In genomic region chr6:41783106-41783780, GRCh38 we compare ENCODE assay signal across 20 cellular contexts. TPM values are rescaled to one million over a fixed set of nuclear protein-coding genes. Genes with fewer than 3 reads are reported as not detected.
DNase-seq lines count a peak whose midpoint lies in the region; ATAC-seq, FAIRE-seq and TF ChIP-seq lines count a peak whose summit lies in the region.
"Had no signal": no experiment of that assay in that cellular context is flagged by ENCODE, and none has a peak within 500 bp of the region (broad histone marks: within the 10 kb centered on the region; RNA-seq: fewer than 3 reads in every experiment).

No MANE protein-coding gene starts in this region.

- POLR2A ChIA-PET in HepG2 (lab: Yijun Ruan, JAX), result no interaction called here

- H3K27ac ChIP-seq in HepG2 (ENCODE audit: extremely low read length, insufficient read depth, low read length) (no peak overlapping the region), right lobe of liver (no peak overlapping the region), tibial nerve (peak overlapping the region in 1 of 4 donors; percentile 41)
- H3K27ac ChIP-seq: SJCRH30 had no signal

- H3K27me3 Mint-ChIP-seq in chondrocyte (ENCODE audit: low read depth), result no peaks in the 10 kb centered on the region
- no peaks in the 10 kb centered on the region for H3K27me3 Mint-ChIP-seq in nephron (ENCODE audit: low read depth)

- H3K4me3 Mint-ChIP-seq in chondrocyte (ENCODE audit: unreplicated experiment) (no peak overlapping the region), nephron (peak overlapping the region; percentile 26 to 71 (median 54))
- H3K4me3 Mint-ChIP-seq: CD14-positive monocyte had no signal

- H4K20me1 ChIP-seq in HepG2 (ENCODE audit: insufficient read depth, low read length), result no peaks in the 10 kb centered on the region

- TF ChIP-seq CTCF in HepG2 (CRISPR knock-in tag; IDR thresholded peaks at IDR 0.05), result no peak
- no peak for TF ChIP-seq CTCF in right lobe of liver (IDR thresholded peaks at IDR 0.05)
- no peak for TF ChIP-seq CTCF in chondrocyte (IDR thresholded peaks at IDR 0.05)
- no peak for TF ChIP-seq CTCF in nephron (IDR thresholded peaks at IDR 0.05; ENCODE audit: unreplicated experiment in 3 of 3)
- TF ChIP-seq CTCF in tibial nerve (IDR thresholded peaks at IDR 0.05), result no peak
- TF ChIP-seq CTCF in D721Med (IDR thresholded peaks at IDR 0.05; ENCODE audit: insufficient read depth, missing control alignments), result no peak

- H3K9ac ChIP-seq in HepG2 (ENCODE audit: insufficient read depth, low read depth, low read length), result no peak overlapping the region

- TF ChIP-seq RAD21 in HepG2 (CRISPR knock-in tag; IDR thresholded peaks at IDR 0.05), result no peak

- H3K36me3 ChIP-seq in HepG2 (replicated peaks in 1 of 2; ENCODE audit: control insufficient read depth in 1 of 2, insufficient read depth in 2 of 2, low read length in 2 of 2) (no peaks in the 10 kb centered on the region), right lobe of liver (no peaks in the 10 kb centered on the region), tibial nerve (peaks cover 0 to 3% (median 0%) of the 10 kb centered on the region in 3 donors)
- H3K36me3 ChIP-seq: SJCRH30 had no signal

- TF ChIP-seq EP300 in HepG2 (IDR thresholded peaks at IDR 0.05; ENCODE audit: low read depth in 2 of 2, low read length in 2 of 2) (no peak), HepG2 (CRISPR knock-in tag; IDR thresholded peaks at IDR 0.05; ENCODE audit: borderline replicate concordance) (no peak), tibial nerve (IDR thresholded peaks at IDR 0.05) (no peak)

- CTCF ChIA-PET in HepG2 (lab: Yijun Ruan, JAX; ENCODE audit: low intra/inter-chr PET ratio, low total read pairs), result no interaction called here

- H3K4me3 ChIP-seq in HepG2 (replicated peaks in 1 of 3; ENCODE audit: insufficient read depth in 1 of 3, low read depth in 2 of 3, low read length in 3 of 3) (no peak overlapping the region), right lobe of liver (no peak overlapping the region), tibial nerve (no peak overlapping the region)
- H3K4me3 ChIP-seq: SJCRH30 had no signal

- H3K9me3 ChIP-seq in HepG2 (ENCODE audit: low read length) (no peaks in the 10 kb centered on the region), right lobe of liver (no peaks in the 10 kb centered on the region), tibial nerve (no peaks in the 10 kb centered on the region)
- H3K9me3 ChIP-seq: SJCRH30 had no signal

- in situ Hi-C loops in HepG2 (cut with HindIII; ENCODE audit: extremely low pct_ligation_motif_present, low pct_unique_long_range_greater_than_20kb), result loop anchor here (5.0 to 25.0 kb wide), 2 partner anchors 264 to 429 kb away; partner anchors contain the start of gene MRPS10

- FAIRE-seq in HepG2 (lab: Jason Lieb, UNC), result no peak
- FAIRE-seq in D721Med (lab: Jason Lieb, UNC), result no peak
- FAIRE-seq: A204.1 had no signal

- peaks cover 14% of the 10 kb centered on the region for H3K79me2 ChIP-seq in HepG2 (ENCODE audit: insufficient read depth, low read length)

- H3K36me3 Mint-ChIP-seq in chondrocyte (ENCODE audit: low read depth) (peaks cover 3% of the 10 kb centered on the region), nephron (ENCODE audit: low read depth) (peaks cover 4% of the 10 kb centered on the region)
- H3K36me3 Mint-ChIP-seq: CD14-positive monocyte had no signal

- DNase-seq in HepG2 (ENCODE audit: low spot score) (no peak), right lobe of liver (no peak), chondrocyte (ENCODE audit: low spot score) (peak; percentile 59), tibial nerve (ENCODE audit: low spot score in 2 of 2) (no peak), D721Med (ENCODE audit: insufficient read length, low spot score) (no peak), NCI-H69 (lab: John Stamatoyannopoulos, UW) (no peak)
- DNase-seq: DMS79, H7, KBM-7, MM.1S, NCI-H1048, NCI-H1417 treated with DMSO at 0.1 percent for 48 hours, NCI-H187 treated with DMSO at 0.1 percent for 48 hours, NCI-H2227 treated with DMSO at 0.1 percent for 48 hours, NCI-H510A, NCI-H748 treated with DMSO at 0.1 percent for 48 hours, SJCRH30 had no signal

- no peak overlapping the region for H3K27ac Mint-ChIP-seq in chondrocyte (ENCODE audit: unreplicated experiment)
- peak overlapping the region in 1 of 3 experiments; percentile 36 for H3K27ac Mint-ChIP-seq in nephron

- no peak overlapping the region for H3K4me2 ChIP-seq in HepG2 (ENCODE audit: low read depth, low read length)

- intact Hi-C loops in HepG2 (cut with micrococcal nuclease; ENCODE audit: unreplicated experiment), result loop anchor here (5.0 kb wide), 1 partner anchor 154 kb away; no protein-coding TSS in a partner anchor
- intact Hi-C loops in right lobe of liver (cut with DNase I), result loop anchor here (10.0 kb wide), 3 partner anchors 142 to 262 kb away; partner anchors contain the start of genes BYSL (in 1 of the 2) and MED20 (in 1 of the 2)

- no TSS peak for BruUV-seq in HepG2 (replicated peaks; lab: Mats Ljungman, UMichigan)

- H3K4me1 Mint-ChIP-seq in chondrocyte (ENCODE audit: low read depth), result peaks cover 26% of the 10 kb centered on the region
- H3K4me1 Mint-ChIP-seq in nephron, result peaks cover 26% of the 10 kb centered on the region

- 69% methylated on average over 5 of the region's 6 CpGs for WGBS in HepG2 (ENCODE audit: low lambda C conversion rate)
- WGBS in right lobe of liver (ENCODE audit: insufficient coverage, low coverage, low lambda C conversion rate, missing lambda C conversion rate), result 76% methylated on average over 5 of the region's 6 CpGs
- 73 to 77% methylated on average over 6 of the region's 6 CpGs for WGBS in tibial nerve, 2 donors

- H3K27me3 ChIP-seq in HepG2 (ENCODE audit: control insufficient read depth in 1 of 2, insufficient read depth in 2 of 2, low read length in 2 of 2) (no peaks in the 10 kb centered on the region; a peak in 2 of 5 replicates), right lobe of liver (no peaks in the 10 kb centered on the region), tibial nerve (no peaks in the 10 kb centered on the region)
- H3K27me3 ChIP-seq: SJCRH30 had no signal

- H2AFZ ChIP-seq in HepG2 (ENCODE audit: low read length), result no peak overlapping the region

- TF ChIP-seq POLR2A in HepG2 (IDR thresholded peaks at IDR 0.05; ENCODE audit: insufficient read depth in 1 of 2, low read depth in 2 of 2, low read length in 2 of 2) (no peak), right lobe of liver (IDR thresholded peaks at IDR 0.05) (no peak), tibial nerve (IDR thresholded peaks at IDR 0.05) (no peak)

- H3K9me3 Mint-ChIP-seq in chondrocyte (ENCODE audit: low read depth) (no peaks in the 10 kb centered on the region), nephron (no peaks in the 10 kb centered on the region)
- H3K9me3 Mint-ChIP-seq: CD14-positive monocyte had no signal

- H3K4me1 ChIP-seq in HepG2 (ENCODE audit: insufficient read depth, low read length) (peaks cover 31% of the 10 kb centered on the region), right lobe of liver (peaks cover 0 to 24% (median 11%) of the 10 kb centered on the region in 4 donors), tibial nerve (peaks cover 4 to 66% (median 31%) of the 10 kb centered on the region in 4 donors)

- ATAC-seq in HepG2, result no peak
- no peak for ATAC-seq in right lobe of liver

RNA-seq across cellular contexts. Expression of gene PRICKLE4, which starts 2.7 kb away (rescaled TPM):
- total RNA-seq in HepG2 (2016; rRNA removed; fragmentation: Illumina TruSeq; extraction: Trizol), result 1.2 TPM in 1 of 2 replicates, not detected in the other
- total RNA-seq in HepG2 (2016; cell fraction: cytosol; rRNA removed; fragmentation: Illumina TruSeq; extraction: Trizol; ENCODE audit: low read depth), result 0.91 TPM in 1 of 2 replicates, not detected in the other
- total RNA-seq in HepG2 (2016; cell fraction: insoluble cytoplasmic fraction; rRNA removed; fragmentation: Illumina TruSeq; extraction: Trizol), result 0.50 TPM in 1 of 2 replicates, not detected in the other
- not detected in 2 replicates for total RNA-seq in HepG2 (2016; cell fraction: membrane; rRNA removed; fragmentation: Illumina TruSeq; extraction: Trizol)
- total RNA-seq in HepG2 (2016; cell fraction: nucleus; rRNA removed; fragmentation: Illumina TruSeq; extraction: Trizol), result 0.88 and 1.6 TPM in 2 replicates
- polyA plus RNA-seq in HepG2 (2011; rRNA removed), result 0.74 and 0.92 TPM in 2 replicates
- polyA plus RNA-seq in HepG2 (2011; cell fraction: cytosol; rRNA removed), result 0.15 and 0.34 TPM in 2 replicates
- 26.8 and 42.0 TPM in 2 replicates for polyA plus RNA-seq in HepG2 (2011; cell fraction: nucleus; rRNA removed)
- polyA plus RNA-seq in HepG2 (2012), result 3.7 and 5.4 TPM in 2 replicates
- polyA plus RNA-seq in HepG2 (2016; cell fraction: cytosol; fragmentation: Illumina TruSeq; extraction: Trizol; ENCODE audit: low read depth), result not detected in 2 replicates
- not detected in 2 replicates for polyA plus RNA-seq in HepG2 (2016; cell fraction: insoluble cytoplasmic fraction; fragmentation: Illumina TruSeq; extraction: Trizol; ENCODE audit: low read depth)
- not detected in 2 replicates for polyA plus RNA-seq in HepG2 (2016; cell fraction: membrane; fragmentation: Illumina TruSeq; extraction: Trizol; ENCODE audit: low read depth)
- polyA plus RNA-seq in HepG2 (2016; cell fraction: nucleus; fragmentation: Illumina TruSeq; extraction: Trizol; ENCODE audit: insufficient read depth, low read depth), result 10.5 and 24.2 TPM in 2 replicates
- polyA minus RNA-seq in HepG2 (2011; rRNA and poly(A)+ RNA removed; ENCODE audit: low replicate concordance), result 0.30 TPM in 1 of 2 replicates, not detected in the other
- not detected in 2 replicates for polyA minus RNA-seq in HepG2 (2011; cell fraction: cytosol; rRNA and poly(A)+ RNA removed)
- 3.6 and 5.6 TPM in 2 replicates for polyA minus RNA-seq in HepG2 (2011; cell fraction: nucleus; rRNA and poly(A)+ RNA removed)
- 1 to 10 TPM in 5 of 6 experiments, not detected in 1; 1.3 to 3.1 (median 2.7) TPM for total RNA-seq in right lobe of liver
- total RNA-seq in chondrocyte, result 3.1 to 5.9 TPM (median 3.6 TPM) in 3 replicates
- 10 to 100 TPM; 15.5 to 38.4 (median 23.0) TPM for total RNA-seq in tibial nerve
- total RNA-seq: H7 had no signal
- polyA plus RNA-seq: CD14-positive monocyte had no signal

RNA-seq across cellular contexts. Expression of gene FRS3, which starts 3.5 kb away (rescaled TPM):
- total RNA-seq in HepG2 (2016; rRNA removed; fragmentation: Illumina TruSeq; extraction: Trizol) (1.5 and 3.0 TPM in 2 replicates), right lobe of liver (1 to 10 TPM in 5 of 6 experiments, under 1 TPM in 1; 0.68 to 3.0 (median 1.9) TPM), chondrocyte (3.0 to 3.8 TPM (median 3.3 TPM) in 3 replicates), tibial nerve (10 to 100 TPM in 2 of 4 donors, 1 to 10 TPM in 2; 4.4 to 11.4 (median 7.5) TPM)
- 3.2 and 3.7 TPM in 2 replicates for total RNA-seq in HepG2 (2016; cell fraction: cytosol; rRNA removed; fragmentation: Illumina TruSeq; extraction: Trizol; ENCODE audit: low read depth)
- 1.2 and 2.7 TPM in 2 replicates for total RNA-seq in HepG2 (2016; cell fraction: insoluble cytoplasmic fraction; rRNA removed; fragmentation: Illumina TruSeq; extraction: Trizol)
- total RNA-seq in HepG2 (2016; cell fraction: membrane; rRNA removed; fragmentation: Illumina TruSeq; extraction: Trizol), result 6.5 and 6.6 TPM in 2 replicates
- total RNA-seq in HepG2 (2016; cell fraction: nucleus; rRNA removed; fragmentation: Illumina TruSeq; extraction: Trizol), result 3.2 and 4.8 TPM in 2 replicates
- polyA plus RNA-seq in HepG2 (2011; rRNA removed), result 7.1 and 7.4 TPM in 2 replicates
- 6.7 TPM in 2 replicates for polyA plus RNA-seq in HepG2 (2011; cell fraction: cytosol; rRNA removed)
- 11.2 and 14.1 TPM in 2 replicates for polyA plus RNA-seq in HepG2 (2011; cell fraction: nucleus; rRNA removed)
- 2.5 and 2.9 TPM in 2 replicates for polyA plus RNA-seq in HepG2 (2012)
- 5.9 and 6.1 TPM in 2 replicates for polyA plus RNA-seq in HepG2 (2016; cell fraction: cytosol; fragmentation: Illumina TruSeq; extraction: Trizol; ENCODE audit: low read depth)
- polyA plus RNA-seq in HepG2 (2016; cell fraction: insoluble cytoplasmic fraction; fragmentation: Illumina TruSeq; extraction: Trizol; ENCODE audit: low read depth), result 3.0 and 3.6 TPM in 2 replicates
- polyA plus RNA-seq in HepG2 (2016; cell fraction: membrane; fragmentation: Illumina TruSeq; extraction: Trizol; ENCODE audit: low read depth), result 10.2 and 10.3 TPM in 2 replicates
- 11.8 and 13.3 TPM in 2 replicates for polyA plus RNA-seq in HepG2 (2016; cell fraction: nucleus; fragmentation: Illumina TruSeq; extraction: Trizol; ENCODE audit: insufficient read depth, low read depth)
- polyA minus RNA-seq in HepG2 (2011; rRNA and poly(A)+ RNA removed; ENCODE audit: low replicate concordance), result 2.6 and 8.3 TPM in 2 replicates
- 0.89 and 2.1 TPM in 2 replicates for polyA minus RNA-seq in HepG2 (2011; cell fraction: cytosol; rRNA and poly(A)+ RNA removed)
- 3.4 and 3.5 TPM in 2 replicates for polyA minus RNA-seq in HepG2 (2011; cell fraction: nucleus; rRNA and poly(A)+ RNA removed)

RNA-seq across cellular contexts. Expression of gene TOMM6, which starts 4.3 kb away (rescaled TPM):
- total RNA-seq in HepG2 (2016; rRNA removed; fragmentation: Illumina TruSeq; extraction: Trizol) (321 and 480 TPM in 2 replicates), right lobe of liver (100 to 1,000 TPM in 1 of 6 experiments, 10 to 100 TPM in 5; 61.8 to 104 (median 75.6) TPM), chondrocyte (96.1 to 129 TPM (median 97.6 TPM) in 3 replicates), tibial nerve (100 to 1,000 TPM in 2 of 4 donors, 10 to 100 TPM in 2; 76.1 to 121 (median 99.8) TPM)
- 182 and 204 TPM in 2 replicates for total RNA-seq in HepG2 (2016; cell fraction: cytosol; rRNA removed; fragmentation: Illumina TruSeq; extraction: Trizol; ENCODE audit: low read depth)
- 330 and 503 TPM in 2 replicates for total RNA-seq in HepG2 (2016; cell fraction: insoluble cytoplasmic fraction; rRNA removed; fragmentation: Illumina TruSeq; extraction: Trizol)
- total RNA-seq in HepG2 (2016; cell fraction: membrane; rRNA removed; fragmentation: Illumina TruSeq; extraction: Trizol), result 320 and 325 TPM in 2 replicates
- total RNA-seq in HepG2 (2016; cell fraction: nucleus; rRNA removed; fragmentation: Illumina TruSeq; extraction: Trizol), result 122 and 129 TPM in 2 replicates
- 253 and 320 TPM in 2 replicates for polyA plus RNA-seq in HepG2 (2011; rRNA removed)
- 433 and 522 TPM in 2 replicates for polyA plus RNA-seq in HepG2 (2011; cell fraction: cytosol; rRNA removed)
- polyA plus RNA-seq in HepG2 (2011; cell fraction: nucleus; rRNA removed), result 91.8 and 123 TPM in 2 replicates
- 249 and 333 TPM in 2 replicates for polyA plus RNA-seq in HepG2 (2012)
- polyA plus RNA-seq in HepG2 (2016; cell fraction: cytosol; fragmentation: Illumina TruSeq; extraction: Trizol; ENCODE audit: low read depth), result 294 and 323 TPM in 2 replicates
- polyA plus RNA-seq in HepG2 (2016; cell fraction: insoluble cytoplasmic fraction; fragmentation: Illumina TruSeq; extraction: Trizol; ENCODE audit: low read depth), result 735 and 804 TPM in 2 replicates
- polyA plus RNA-seq in HepG2 (2016; cell fraction: membrane; fragmentation: Illumina TruSeq; extraction: Trizol; ENCODE audit: low read depth), result 428 and 438 TPM in 2 replicates
- polyA plus RNA-seq in HepG2 (2016; cell fraction: nucleus; fragmentation: Illumina TruSeq; extraction: Trizol; ENCODE audit: insufficient read depth, low read depth), result 298 and 310 TPM in 2 replicates
- 74.4 and 157 TPM in 2 replicates for polyA minus RNA-seq in HepG2 (2011; rRNA and poly(A)+ RNA removed; ENCODE audit: low replicate concordance)
- 41.7 and 56.4 TPM in 2 replicates for polyA minus RNA-seq in HepG2 (2011; cell fraction: cytosol; rRNA and poly(A)+ RNA removed)
- polyA minus RNA-seq in HepG2 (2011; cell fraction: nucleus; rRNA and poly(A)+ RNA removed), result 32.9 and 43.8 TPM in 2 replicates

RNA-seq across cellular contexts. Expression of gene PGC, which starts 36.0 kb away (rescaled TPM):
- total RNA-seq in HepG2 (2016; rRNA removed; fragmentation: Illumina TruSeq; extraction: Trizol) (225 and 502 TPM in 2 replicates), right lobe of liver (under 1 TPM in 1 of 6 experiments, not detected in 5; 0.31 TPM), chondrocyte (not detected in 3 replicates), tibial nerve (not detected)
- 33.5 and 35.5 TPM in 2 replicates for total RNA-seq in HepG2 (2016; cell fraction: cytosol; rRNA removed; fragmentation: Illumina TruSeq; extraction: Trizol; ENCODE audit: low read depth)
- total RNA-seq in HepG2 (2016; cell fraction: insoluble cytoplasmic fraction; rRNA removed; fragmentation: Illumina TruSeq; extraction: Trizol), result 215 and 502 TPM in 2 replicates
- 52.5 and 53.3 TPM in 2 replicates for total RNA-seq in HepG2 (2016; cell fraction: membrane; rRNA removed; fragmentation: Illumina TruSeq; extraction: Trizol)
- 408 and 459 TPM in 2 replicates for total RNA-seq in HepG2 (2016; cell fraction: nucleus; rRNA removed; fragmentation: Illumina TruSeq; extraction: Trizol)
- polyA plus RNA-seq in HepG2 (2011; rRNA removed), result 397 and 426 TPM in 2 replicates
- polyA plus RNA-seq in HepG2 (2011; cell fraction: cytosol; rRNA removed), result 243 and 350 TPM in 2 replicates
- 216 and 252 TPM in 2 replicates for polyA plus RNA-seq in HepG2 (2011; cell fraction: nucleus; rRNA removed)
- polyA plus RNA-seq in HepG2 (2012), result 62.0 and 149 TPM in 2 replicates
- polyA plus RNA-seq in HepG2 (2016; cell fraction: cytosol; fragmentation: Illumina TruSeq; extraction: Trizol; ENCODE audit: low read depth), result 47.7 and 50.1 TPM in 2 replicates
- polyA plus RNA-seq in HepG2 (2016; cell fraction: insoluble cytoplasmic fraction; fragmentation: Illumina TruSeq; extraction: Trizol; ENCODE audit: low read depth), result 245 and 256 TPM in 2 replicates
- polyA plus RNA-seq in HepG2 (2016; cell fraction: membrane; fragmentation: Illumina TruSeq; extraction: Trizol; ENCODE audit: low read depth), result 48.1 and 51.7 TPM in 2 replicates
- polyA plus RNA-seq in HepG2 (2016; cell fraction: nucleus; fragmentation: Illumina TruSeq; extraction: Trizol; ENCODE audit: insufficient read depth, low read depth), result 704 and 739 TPM in 2 replicates
- 0.21 and 469 TPM in 2 replicates for polyA minus RNA-seq in HepG2 (2011; rRNA and poly(A)+ RNA removed; ENCODE audit: low replicate concordance)
- 339 and 439 TPM in 2 replicates for polyA minus RNA-seq in HepG2 (2011; cell fraction: cytosol; rRNA and poly(A)+ RNA removed)
- 61.8 and 63.7 TPM in 2 replicates for polyA minus RNA-seq in HepG2 (2011; cell fraction: nucleus; rRNA and poly(A)+ RNA removed)
- total RNA-seq: H7, SJCRH30 had no signal
- polyA plus RNA-seq: CD14-positive monocyte had no signal

RNA-seq across cellular contexts. Expression of gene TFEB, which starts 47.8 kb away (rescaled TPM):
- total RNA-seq in HepG2 (2016; rRNA removed; fragmentation: Illumina TruSeq; extraction: Trizol) (12.8 and 13.3 TPM in 2 replicates), right lobe of liver (1 to 10 TPM; 4.5 to 9.2 (median 6.6) TPM), chondrocyte (10.7 to 12.4 TPM (median 11.6 TPM) in 3 replicates), tibial nerve (10 to 100 TPM; 19.2 to 28.8 (median 20.6) TPM)
- total RNA-seq in HepG2 (2016; cell fraction: cytosol; rRNA removed; fragmentation: Illumina TruSeq; extraction: Trizol; ENCODE audit: low read depth), result 7.3 and 10.0 TPM in 2 replicates
- 10.9 and 15.1 TPM in 2 replicates for total RNA-seq in HepG2 (2016; cell fraction: insoluble cytoplasmic fraction; rRNA removed; fragmentation: Illumina TruSeq; extraction: Trizol)
- total RNA-seq in HepG2 (2016; cell fraction: membrane; rRNA removed; fragmentation: Illumina TruSeq; extraction: Trizol), result 15.3 and 15.8 TPM in 2 replicates
- total RNA-seq in HepG2 (2016; cell fraction: nucleus; rRNA removed; fragmentation: Illumina TruSeq; extraction: Trizol), result 9.0 and 11.5 TPM in 2 replicates
- 18.7 and 21.6 TPM in 2 replicates for polyA plus RNA-seq in HepG2 (2011; rRNA removed)
- 7.6 and 16.3 TPM in 2 replicates for polyA plus RNA-seq in HepG2 (2011; cell fraction: cytosol; rRNA removed)
- polyA plus RNA-seq in HepG2 (2011; cell fraction: nucleus; rRNA removed), result 14.8 and 19.8 TPM in 2 replicates
- 4.8 and 7.7 TPM in 2 replicates for polyA plus RNA-seq in HepG2 (2012)
- polyA plus RNA-seq in HepG2 (2016; cell fraction: cytosol; fragmentation: Illumina TruSeq; extraction: Trizol; ENCODE audit: low read depth), result 8.4 and 9.0 TPM in 2 replicates
- polyA plus RNA-seq in HepG2 (2016; cell fraction: insoluble cytoplasmic fraction; fragmentation: Illumina TruSeq; extraction: Trizol; ENCODE audit: low read depth), result 13.2 and 14.2 TPM in 2 replicates
- polyA plus RNA-seq in HepG2 (2016; cell fraction: membrane; fragmentation: Illumina TruSeq; extraction: Trizol; ENCODE audit: low read depth), result 12.3 and 14.8 TPM in 2 replicates
- 26.4 and 27.9 TPM in 2 replicates for polyA plus RNA-seq in HepG2 (2016; cell fraction: nucleus; fragmentation: Illumina TruSeq; extraction: Trizol; ENCODE audit: insufficient read depth, low read depth)
- 22.8 and 39.7 TPM in 2 replicates for polyA minus RNA-seq in HepG2 (2011; rRNA and poly(A)+ RNA removed; ENCODE audit: low replicate concordance)
- polyA minus RNA-seq in HepG2 (2011; cell fraction: cytosol; rRNA and poly(A)+ RNA removed), result 9.2 and 12.8 TPM in 2 replicates
- polyA minus RNA-seq in HepG2 (2011; cell fraction: nucleus; rRNA and poly(A)+ RNA removed), result 9.1 and 10.8 TPM in 2 replicates
